In the genomic region with DNA sequence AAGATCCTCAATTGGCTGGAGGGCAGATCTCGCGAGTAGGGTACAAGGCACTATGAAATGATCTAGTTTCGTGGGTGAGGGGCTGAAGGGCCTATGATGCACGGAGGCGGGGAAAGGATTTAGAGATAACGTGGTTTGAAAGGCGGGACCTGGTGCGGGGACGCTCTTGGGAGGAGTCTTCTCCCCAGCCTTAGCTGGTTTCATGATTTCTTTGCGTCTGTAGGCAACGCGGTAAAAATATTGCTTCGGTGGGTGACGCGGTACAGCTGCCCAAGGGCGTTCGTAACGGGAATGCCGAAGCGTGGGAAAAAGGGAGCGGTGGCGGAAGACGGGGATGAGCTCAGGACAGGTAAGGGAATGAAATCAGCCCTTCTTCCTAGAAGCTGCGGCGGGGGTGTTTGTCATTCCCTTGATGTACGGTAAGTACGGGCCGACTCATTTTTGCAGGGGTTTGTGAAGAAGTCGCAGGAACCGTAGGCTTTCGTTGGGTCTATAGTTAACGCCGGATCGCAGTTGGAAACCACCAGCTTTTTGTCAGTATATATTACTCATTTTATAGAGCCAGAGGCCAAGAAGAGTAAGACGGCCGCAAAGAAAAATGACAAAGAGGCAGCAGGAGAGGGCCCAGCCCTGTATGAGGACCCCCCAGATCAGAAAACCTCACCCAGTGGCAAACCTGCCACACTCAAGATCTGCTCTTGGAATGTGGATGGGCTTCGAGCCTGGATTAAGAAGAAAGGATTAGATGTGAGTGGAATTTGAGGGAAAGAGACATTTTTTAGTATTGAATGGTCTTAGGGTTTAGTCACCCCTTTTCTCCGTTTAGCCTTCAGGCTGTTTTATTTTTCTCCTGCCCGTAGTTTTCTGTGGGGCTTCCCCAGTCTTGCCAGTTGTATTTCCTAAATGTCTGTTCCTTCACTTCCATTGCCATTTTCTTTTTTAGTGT, we compare ENCODE assay signal across 8 cellular contexts. TPM values are rescaled to one million over a fixed set of nuclear protein-coding genes. Genes with fewer than 3 reads are reported as not detected.
DNase-seq lines count a peak whose midpoint lies in the region; ATAC-seq and TF ChIP-seq lines count a peak whose summit lies in the region.

No MANE protein-coding gene starts in this region.

- TF ChIP-seq CTCF in BE2C (IDR thresholded peaks at IDR 0.05; ENCODE audit: low read depth, low read length) (no peak), body of pancreas (IDR thresholded peaks at IDR 0.05) (no peak)

- 1% methylated on average over 39 of the region's 39 CpGs for WGBS in body of pancreas, 2 donors
- WGBS in thymus, result 1% methylated on average over 39 of the region's 39 CpGs

- no peaks in the 10 kb centered on the region for H3K27me3 ChIP-seq in BE2C
- no peaks in the 10 kb centered on the region for H3K27me3 ChIP-seq in body of pancreas
- no peaks in the 10 kb centered on the region for H3K27me3 ChIP-seq in layer of hippocampus (ENCODE audit: control insufficient read depth, insufficient read depth, low read length)
- no peaks in the 10 kb centered on the region for H3K27me3 ChIP-seq in thymus (ENCODE audit: control insufficient read depth, insufficient read depth)

- intact Hi-C loops in body of pancreas (cut with DNase I), result no loop called here

- H3K36me3 ChIP-seq in BE2C (peaks cover 47% of the 10 kb centered on the region), body of pancreas (replicated peaks in 1 of 2; ENCODE audit: insufficient read depth in 1 of 2, low read depth in 2 of 2) (peaks cover 3 to 26% of the 10 kb centered on the region in 2 donors), thymus (ENCODE audit: control insufficient read depth, insufficient read depth) (peaks cover 40% of the 10 kb centered on the region)

- no peaks in the 10 kb centered on the region for H3K4me1 ChIP-seq in BE2C
- peaks cover 47% of the 10 kb centered on the region for H3K4me1 ChIP-seq in body of pancreas
- peaks cover 23% of the 10 kb centered on the region for H3K4me1 ChIP-seq in thymus (ENCODE audit: control insufficient read depth, insufficient read depth, low read length)

- peak; percentile 33 for ATAC-seq in GM18499 (IDR thresholded peaks at IDR 0.05; ENCODE audit: insufficient read depth, unreplicated experiment)
- peak; percentile 52 for ATAC-seq in HG02885 (IDR thresholded peaks at IDR 0.05; ENCODE audit: poor library complexity, unreplicated experiment)
- ATAC-seq in body of pancreas, result peak; percentile 54

- H3K4me3 ChIP-seq in BE2C (ENCODE audit: low read depth, low read length) (peak overlapping the region; percentile 97), body of pancreas (peak overlapping the region; percentile 82 to 95), thymus (ENCODE audit: low read length) (peak overlapping the region; percentile 76)

- no peaks in the 10 kb centered on the region for H3K9me3 ChIP-seq in BE2C
- no peaks in the 10 kb centered on the region for H3K9me3 ChIP-seq in body of pancreas
- no peaks in the 10 kb centered on the region for H3K9me3 ChIP-seq in thymus (ENCODE audit: control insufficient read depth)

- DNase-seq in BE2C (no peak), NCI-H446 treated with DMSO at 0.1 percent for 48 hours (lab: John Stamatoyannopoulos, UW) (peak; percentile 93), body of pancreas (no peak), iPS-NIHi11 (ENCODE audit: low spot score) (no peak)

- H3K27ac ChIP-seq in body of pancreas (peak overlapping the region; percentile 90 to 97 (median 96)), layer of hippocampus (ENCODE audit: low read depth, low read length) (peak overlapping the region; percentile 94), thymus (ENCODE audit: low read depth) (peak overlapping the region; percentile 91)

- TF ChIP-seq POLR2A in body of pancreas (IDR thresholded peaks at IDR 0.05), result no peak

RNA-seq across cellular contexts. Expression of gene APEX1, which starts 0.6 kb away (rescaled TPM):
- 420 TPM for polyA plus RNA-seq in BE2C (2012; ENCODE audit: insufficient read depth, insufficient read length, low read depth)
- total RNA-seq in body of pancreas, result 100 to 1,000 TPM in 1 of 2 donors, 10 to 100 TPM in 1; 86.7 to 101 TPM
- 128 TPM for polyA plus RNA-seq in thymus

RNA-seq across cellular contexts. Expression of gene OSGEP, which starts 1.0 kb away (rescaled TPM):
- polyA plus RNA-seq in BE2C (2012; ENCODE audit: insufficient read depth, insufficient read length, low read depth), result 64.7 TPM
- 10 to 100 TPM; 36.1 to 53.4 TPM for total RNA-seq in body of pancreas
- polyA plus RNA-seq in thymus, result 96.8 TPM

RNA-seq across cellular contexts. Expression of gene PIP4P1, which starts 5.6 kb away (rescaled TPM):
- polyA plus RNA-seq in BE2C (2012; ENCODE audit: insufficient read depth, insufficient read length, low read depth), result 69.3 TPM
- 10 to 100 TPM; 12.2 to 12.5 TPM for total RNA-seq in body of pancreas
- 53.2 TPM for polyA plus RNA-seq in thymus

RNA-seq across cellular contexts. Expression of gene PNP, which starts 13.6 kb away (rescaled TPM):
- polyA plus RNA-seq in BE2C (2012; ENCODE audit: insufficient read depth, insufficient read length, low read depth), result 161 TPM
- 10 to 100 TPM; 20.4 to 24.9 TPM for total RNA-seq in body of pancreas
- polyA plus RNA-seq in thymus, result 29.8 TPM

RNA-seq across cellular contexts. Expression of gene KLHL33, which starts 19.7 kb away (rescaled TPM):
- polyA plus RNA-seq in BE2C (2012; ENCODE audit: insufficient read depth, insufficient read length, low read depth), result 0.08 TPM
- under 1 TPM in 1 of 2 donors, not detected in 1; 0.26 TPM for total RNA-seq in body of pancreas
- polyA plus RNA-seq in thymus, result 0.64 TPM
